In genomic region chr16:68068926-68069325, GRCh38 we compare ENCODE assay signal across 29 cellular contexts. TPM values are rescaled to one million over a fixed set of nuclear protein-coding genes. Genes with fewer than 3 reads are reported as not detected.
DNase-seq lines count a peak whose midpoint lies in the region; ATAC-seq and TF ChIP-seq lines count a peak whose summit lies in the region.
"Had no signal": no experiment of that assay in that cellular context is flagged by ENCODE, and none has a peak within 500 bp of the region (broad histone marks: within the 10 kb centered on the region; RNA-seq: fewer than 3 reads in every experiment).

No MANE protein-coding gene starts in this region.

- 89 to 95% (median 91%) methylated on average over 9 of the region's 9 CpGs for WGBS in psoas muscle, 3 donors

- intact Hi-C loops in psoas muscle (cut with DNase I), result no loop called here

- H3K27me3 ChIP-seq in effector memory CD4-positive, alpha-beta T cell (replicated peaks; ENCODE audit: control insufficient read depth, insufficient read depth, low read length, poor library complexity, severe bottlenecking), result no peaks in the 10 kb centered on the region
- H3K27me3 ChIP-seq in psoas muscle (ENCODE audit: insufficient read depth in 3 of 3, low read length in 2 of 3), result no peaks in the 10 kb centered on the region
- H3K27me3 ChIP-seq: left lung, MG63, right lobe of liver had no signal

- peak overlapping the region; percentile 53 for H3K27ac ChIP-seq in effector memory CD4-positive, alpha-beta T cell (ENCODE audit: insufficient read depth, low read length, poor library complexity, severe bottlenecking)
- peak overlapping the region; percentile 81 for H3K27ac ChIP-seq in psoas muscle
- H3K27ac ChIP-seq: right lobe of liver had no signal

- H3K9me3 ChIP-seq in effector memory CD4-positive, alpha-beta T cell (ENCODE audit: control insufficient read depth, low read length), result no peaks in the 10 kb centered on the region
- no peaks in the 10 kb centered on the region for H3K9me3 ChIP-seq in psoas muscle
- H3K9me3 ChIP-seq: left lung, MG63, right lobe of liver had no signal

- peaks cover 78% of the 10 kb centered on the region for H3K4me1 Mint-ChIP-seq in T-helper 2 cell treated with Interferon-gamma antibody and Interleukin-4, amounts not matched to agents 5 μg/mL and 100 μg/mL, for 36 hours (ENCODE audit: low read depth)
- H3K4me1 Mint-ChIP-seq in T-cell, result peaks cover 76 to 86% (median 86%) of the 10 kb centered on the region in 3 donors

- peaks cover 65% of the 10 kb centered on the region for H3K4me1 ChIP-seq in effector memory CD4-positive, alpha-beta T cell (ENCODE audit: control insufficient read depth, insufficient read depth, low read length, poor library complexity, severe bottlenecking)
- peaks cover 80% of the 10 kb centered on the region for H3K4me1 ChIP-seq in psoas muscle

- no peak for DNase-seq in T-helper 2 cell treated with Interferon-gamma antibody and Interleukin-4, amounts not matched to agents 5 μg/mL and 100 μg/mL, for 36 hours (ENCODE audit: low spot score)
- DNase-seq in T-helper 2 cell (no peak), T-cell (no peak), psoas muscle (no peak), SIG-M5 (lab: John Stamatoyannopoulos, UW) (no peak), NCI-H524 (lab: John Stamatoyannopoulos, UW) (no peak), NCI-H2227 (lab: John Stamatoyannopoulos, UW; ENCODE audit: unreplicated experiment) (no peak)
- DNase-seq in effector memory CD4-positive, alpha-beta T cell, result no peak
- DNase-seq: 8988T; activated CD4-positive, CD25-positive, alpha-beta regulatory T cell treated with anti-CD3 and anti-CD28 coated beads, Interleukin-2, amount 50 U/mL, for 72 hours; Calu3; DMS79 treated with DMSO at 0.1 percent for 48 hours; GF-D8; H7; MG63; NCI-H1105 treated with DMSO at 0.1 percent for 48 hours; NCI-H1930; NCI-H526 treated with DMSO at 0.1 percent for 48 hours; stimulated activated CD4-positive, alpha-beta T cell treated with anti-CD3 and anti-CD28 coated beads, Interleukin-12 subunit alpha, Interleukin-12 subunit beta, amount 100 ng/mL, for 4 hours; stimulated activated CD4-positive, alpha-beta T cell treated with anti-CD3 and anti-CD28 coated beads, Interleukin-4, amount 100 ng/mL, for 1 hour had no signal

- H3K4me3 ChIP-seq in effector memory CD4-positive, alpha-beta T cell (ENCODE audit: insufficient read depth, low read depth, low read length, poor library complexity, severe bottlenecking), result no peak overlapping the region
- H3K4me3 ChIP-seq in psoas muscle, result peak overlapping the region; percentile 7
- H3K4me3 ChIP-seq: left lung, MG63, right lobe of liver had no signal

- CTCF ChIA-PET in T-cell (lab: Charles Lee), result no interaction called here

- H3K36me3 Mint-ChIP-seq in T-helper 2 cell treated with Interferon-gamma antibody and Interleukin-4, amounts not matched to agents 5 μg/mL and 100 μg/mL, for 36 hours (ENCODE audit: low read depth), result peaks cover 52% of the 10 kb centered on the region
- H3K36me3 Mint-ChIP-seq in T-cell, result peaks cover 14% of the 10 kb centered on the region

- H3K4me3 Mint-ChIP-seq in T-helper 2 cell treated with Interferon-gamma antibody and Interleukin-4, amounts not matched to agents 5 μg/mL and 100 μg/mL, for 36 hours, result peak overlapping the region; percentile 39
- peak overlapping the region in 1 of 3 donors; percentile 17 for H3K4me3 Mint-ChIP-seq in T-cell
- H3K4me3 Mint-ChIP-seq: CD14-positive monocyte; mesothelial cell of epicardium; stimulated activated memory B cell treated with anti-CD40 and anti-IgM and Interleukin-4, amounts not matched to agents 10 μg/mL and 1 μg/mL and 100 μg/mL, for 72 hours had no signal

- peaks cover 6% of the 10 kb centered on the region for H3K36me3 ChIP-seq in effector memory CD4-positive, alpha-beta T cell (ENCODE audit: control insufficient read depth, insufficient read depth, low read length)
- H3K36me3 ChIP-seq in psoas muscle (ENCODE audit: insufficient read depth in 1 of 2, low read depth in 1 of 2), result peaks cover 0 to 9% of the 10 kb centered on the region in 2 donors
- H3K36me3 ChIP-seq: MG63 had no signal

- no peak for TF ChIP-seq CTCF in psoas muscle (IDR thresholded peaks at IDR 0.05)

- no peaks in the 10 kb centered on the region for H3K9me3 Mint-ChIP-seq in T-helper 2 cell treated with Interferon-gamma antibody and Interleukin-4, amounts not matched to agents 5 μg/mL and 100 μg/mL, for 36 hours
- no peaks in the 10 kb centered on the region for H3K9me3 Mint-ChIP-seq in T-cell
- H3K9me3 Mint-ChIP-seq: CD14-positive monocyte; mesothelial cell of epicardium; stimulated activated memory B cell treated with anti-CD40 and anti-IgM and Interleukin-4, amounts not matched to agents 10 μg/mL and 1 μg/mL and 100 μg/mL, for 72 hours had no signal

- no peaks in the 10 kb centered on the region for H3K27me3 Mint-ChIP-seq in T-helper 2 cell treated with Interferon-gamma antibody and Interleukin-4, amounts not matched to agents 5 μg/mL and 100 μg/mL, for 36 hours (ENCODE audit: low read depth)
- no peaks in the 10 kb centered on the region for H3K27me3 Mint-ChIP-seq in T-cell
- H3K27me3 Mint-ChIP-seq: stimulated activated memory B cell treated with anti-CD40 and anti-IgM and Interleukin-4, amounts not matched to agents 10 μg/mL and 1 μg/mL and 100 μg/mL, for 72 hours had no signal

- peak overlapping the region; percentile 93 for H3K27ac Mint-ChIP-seq in T-helper 2 cell treated with Interferon-gamma antibody and Interleukin-4, amounts not matched to agents 5 μg/mL and 100 μg/mL, for 36 hours
- peak overlapping the region; percentile 59 to 91 for H3K27ac Mint-ChIP-seq in T-cell
- H3K27ac Mint-ChIP-seq: mesothelial cell of epicardium had no signal

- POLR2A ChIA-PET in T-cell (lab: Charles Lee), result interaction anchor here (0.6 to 0.7 kb wide), 3 partner anchors 53 to 148 kb away, joined by 3 to 12 read pairs (median 7); no protein-coding TSS in a partner anchor

- ATAC-seq in T-cell (replicated peaks in 1 of 4) (no peak), psoas muscle (no peak)
- ATAC-seq: stimulated activated memory B cell treated with anti-CD40 and anti-IgM and Interleukin-4, amounts not matched to agents 10 μg/mL and 1 μg/mL and 100 μg/mL, for 72 hours had no signal

RNA-seq across cellular contexts. Expression of gene NFATC3, which starts 16.2 kb away (rescaled TPM):
- total RNA-seq in T-cell (100 to 1,000 TPM; 111 to 144 (median 116) TPM), psoas muscle (10 to 100 TPM; 40.8 to 53.5 (median 44.0) TPM)
- 10 to 100 TPM in 2 of 3 donors, 1 to 10 TPM in 1; 9.8 to 43.1 (median 17.3) TPM for polyA plus RNA-seq in psoas muscle

RNA-seq across cellular contexts. Expression of gene DUS2, which starts 45.8 kb away (rescaled TPM):
- total RNA-seq in T-cell (10 to 100 TPM; 14.5 to 19.4 (median 15.8) TPM), psoas muscle (10 to 100 TPM in 2 of 4 donors, 1 to 10 TPM in 2; 7.0 to 10.5 (median 9.8) TPM)
- polyA plus RNA-seq in psoas muscle, result 10 to 100 TPM in 1 of 3 donors, 1 to 10 TPM in 2; 3.4 to 15.1 (median 9.5) TPM

RNA-seq across cellular contexts. Expression of gene DDX28, which starts 45.9 kb away (rescaled TPM):
- total RNA-seq in T-cell (10 to 100 TPM; 15.5 to 21.0 (median 17.6) TPM), psoas muscle (10 to 100 TPM; 10.0 to 19.3 (median 14.4) TPM)
- 10 to 100 TPM; 11.9 to 20.2 (median 12.6) TPM for polyA plus RNA-seq in psoas muscle

RNA-seq across cellular contexts. Expression of gene DPEP2NB, which starts 53.2 kb away (rescaled TPM):
- total RNA-seq in T-cell (not detected), psoas muscle (not detected)
- polyA plus RNA-seq in psoas muscle, result under 1 TPM in 1 of 3 donors, not detected in 2; 0.05 TPM
- total RNA-seq: Calu3, cerebellum, H7, HT-29, left lung, mesothelial cell of epicardium, right lobe of liver, temporal lobe had no signal
- polyA plus RNA-seq: CD14-positive monocyte, neural cell had no signal
